ENCODE assay signal across 17 cellular contexts in the genomic region with DNA sequence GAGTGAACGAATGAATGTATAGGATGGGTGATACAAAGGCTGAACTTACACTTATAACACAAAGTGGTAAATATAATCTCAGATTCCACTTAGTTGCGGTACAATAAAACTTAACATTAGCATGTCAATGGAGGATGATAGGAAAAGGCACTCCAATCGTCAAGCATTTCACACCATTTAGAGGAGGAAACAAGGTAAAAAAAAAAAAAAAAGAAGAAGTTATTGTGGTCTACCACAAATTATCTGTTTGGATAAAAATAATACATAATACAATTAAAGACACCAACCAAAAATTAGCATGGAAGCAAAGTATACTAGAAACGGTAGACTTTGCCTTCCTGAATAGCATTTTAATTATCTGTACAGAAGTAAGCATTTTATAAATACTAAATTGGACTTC.
DNase-seq lines count a peak whose midpoint lies in the region; ATAC-seq and TF ChIP-seq lines count a peak whose summit lies in the region.
"Had no signal": no experiment of that assay in that cellular context is flagged by ENCODE, and none has a peak within 500 bp of the region (broad histone marks: within the 10 kb centered on the region; RNA-seq: fewer than 3 reads in every experiment).

No MANE protein-coding gene starts in this region.

- H2BK12ac ChIP-seq in trophoblast cell (ENCODE audit: low read length) = no peak overlapping the region

- no peaks in the 10 kb centered on the region for H3K27me3 Mint-ChIP-seq in stimulated activated memory B cell treated with anti-CD40 and anti-IgM and Interleukin-4, amounts not matched to agents 10 μg/mL and 1 μg/mL and 100 μg/mL, for 72 hours
- H3K27me3 Mint-ChIP-seq in CD14-positive monocyte (ENCODE audit: low read depth in 3 of 3) = peaks cover 0 to 2% (median 0%) of the 10 kb centered on the region in 3 donors
- H3K27me3 Mint-ChIP-seq: CD4-positive, alpha-beta memory T cell had no signal

- H3K4me3 Mint-ChIP-seq in stimulated activated memory B cell treated with anti-CD40 and anti-IgM and Interleukin-4, amounts not matched to agents 10 μg/mL and 1 μg/mL and 100 μg/mL, for 72 hours = peak overlapping the region; percentile 3
- H3K4me3 Mint-ChIP-seq in CD14-positive monocyte = no peak overlapping the region

- no peak overlapping the region for H2BK5ac ChIP-seq in trophoblast cell (ENCODE audit: low read depth, low read length, poor library complexity)

- H3K9me3 ChIP-seq in BLaER1 treated with 17β-estradiol and CSF1 and Interleukin-3, amounts not matched to agents 10 nM and 100 nM (replicated peaks in 1 of 11) = no peaks in the 10 kb centered on the region
- H3K9me3 ChIP-seq in OCI-LY7 (ENCODE audit: low read length) = no peaks in the 10 kb centered on the region
- no peaks in the 10 kb centered on the region for H3K9me3 ChIP-seq in trophoblast cell (ENCODE audit: insufficient read depth, low read depth, low read length)

- H4K12ac ChIP-seq in trophoblast cell (ENCODE audit: low read depth, low read length) = no peak overlapping the region

- H2AFZ ChIP-seq in OCI-LY7 (ENCODE audit: low read length) = no peak overlapping the region; the same call in 1 of the 2 replicates
- H2AFZ ChIP-seq in trophoblast cell (ENCODE audit: insufficient read depth, low read length, poor library complexity) = no peak overlapping the region
- H2AFZ ChIP-seq: PC-9 had no signal

- H3K14ac ChIP-seq in trophoblast cell (ENCODE audit: low read length) = no peak overlapping the region

- H2AK5ac ChIP-seq in trophoblast cell (ENCODE audit: low read length) = no peak overlapping the region

- H3K27me3 ChIP-seq in BLaER1 treated with 17β-estradiol and CSF1 and Interleukin-3, amounts not matched to agents 10 nM and 100 nM = 0 out of 22 replicates have a peak, but pooled peaks cover 0 to 8% (median 0%) of the 10 kb centered on the region in 11 experiments
- no peaks in the 10 kb centered on the region for H3K27me3 ChIP-seq in trophoblast cell (ENCODE audit: insufficient read depth, low read length)

- TF ChIP-seq CTCF in OCI-LY7 (conservative IDR thresholded peaks at IDR 0.05; ENCODE audit: low read length) (no peak), CD14-positive monocyte (IDR thresholded peaks at IDR 0.05) (no peak)

- BruUV-seq in OCI-LY7 (replicated peaks; lab: Mats Ljungman, UMichigan) = no TSS peak

- H4K91ac ChIP-seq in trophoblast cell (ENCODE audit: low read depth, low read length) = no peak overlapping the region

- H3K27ac ChIP-seq in BLaER1 treated with 17β-estradiol and CSF1 and Interleukin-3, amounts not matched to agents 10 nM and 100 nM = peak overlapping the region in 1 of 11 experiments; percentile 26; a peak in 2 of 22 replicates
- no peak overlapping the region for H3K27ac ChIP-seq in OCI-LY7 (ENCODE audit: low read depth, low read length, poor library complexity, severe bottlenecking)
- H3K27ac ChIP-seq in trophoblast cell (ENCODE audit: low read depth, low read length) = no peak overlapping the region
- H3K27ac ChIP-seq: PC-9, RWPE1 had no signal

- H3K9me2 ChIP-seq in OCI-LY7 (ENCODE audit: insufficient read depth, low read length) = no peaks in the 10 kb centered on the region

- H2BK120ac ChIP-seq in trophoblast cell (ENCODE audit: insufficient read depth, low read length, poor library complexity) = no peak overlapping the region

- H3K4me1 Mint-ChIP-seq in stimulated activated memory B cell treated with anti-CD40 and anti-IgM and Interleukin-4, amounts not matched to agents 10 μg/mL and 1 μg/mL and 100 μg/mL, for 72 hours = peaks cover 56% of the 10 kb centered on the region
- peaks cover 31% of the 10 kb centered on the region for H3K4me1 Mint-ChIP-seq in CD14-positive monocyte

- no peak for DNase-seq in OCI-LY7 (ENCODE audit: low spot score)
- no peak for DNase-seq in MV-4-11 (lab: John Stamatoyannopoulos, UW)
- DNase-seq in CD14-positive monocyte (ENCODE audit: low spot score) = no peak
- DNase-seq in trophoblast cell = no peak
- DNase-seq: CD4-positive, alpha-beta memory T cell; DMS53; IMR-90; NCI-H1105 treated with DMSO at 0.1 percent for 48 hours; NCI-H1694; NCI-H2081 treated with DMSO at 0.1 percent for 48 hours; NCI-H774; PC-9; T-helper 1 cell had no signal

- H3K36me3 ChIP-seq in BLaER1 treated with 17β-estradiol and CSF1 and Interleukin-3, amounts not matched to agents 10 nM and 100 nM = no peaks in the 10 kb centered on the region
- H3K36me3 ChIP-seq in OCI-LY7 (ENCODE audit: insufficient read depth, low read length) (no peaks in the 10 kb centered on the region), trophoblast cell (ENCODE audit: control insufficient read depth in 1 of 2, insufficient read depth in 2 of 2, low read length in 2 of 2) (no peaks in the 10 kb centered on the region)

- peaks cover 0 to 90% (median 9%) of the 10 kb centered on the region in 11 experiments; a peak in 11 of 22 replicates for H4K20me1 ChIP-seq in BLaER1 treated with 17β-estradiol and CSF1 and Interleukin-3, amounts not matched to agents 10 nM and 100 nM
- no peaks in the 10 kb centered on the region for H4K20me1 ChIP-seq in OCI-LY7 (ENCODE audit: insufficient read depth, low read length)

- H3K23ac ChIP-seq in trophoblast cell (ENCODE audit: low read length) = no peak overlapping the region

- H3K4ac ChIP-seq in trophoblast cell (ENCODE audit: low read depth, low read length) = no peak overlapping the region

- intact Hi-C loops in OCI-LY7 (cut with micrococcal nuclease; ENCODE audit: unreplicated experiment) = no loop called here
- intact Hi-C loops in CD14-positive monocyte (cut with micrococcal nuclease) = no loop called here

- H3K27ac Mint-ChIP-seq in stimulated activated memory B cell treated with anti-CD40 and anti-IgM and Interleukin-4, amounts not matched to agents 10 μg/mL and 1 μg/mL and 100 μg/mL, for 72 hours = peak overlapping the region; percentile 39
- H3K27ac Mint-ChIP-seq in CD14-positive monocyte = no peak overlapping the region

- H3K9ac ChIP-seq in BLaER1 treated with 17β-estradiol and CSF1 and Interleukin-3, amounts not matched to agents 10 nM and 100 nM = no peak overlapping the region
- H3K9ac ChIP-seq in trophoblast cell (ENCODE audit: low read length) = no peak overlapping the region

- CTCF ChIA-PET in OCI-LY7 (lab: Charles Lee; ENCODE audit: unreplicated experiment) = no interaction called here

- no CpG with 5 or more reads among the region's 4 CpGs for WGBS in trophoblast cell (ENCODE audit: extremely low coverage, insufficient coverage, insufficient read length)

- no peak overlapping the region for H3K18ac ChIP-seq in trophoblast cell (ENCODE audit: low read length)

- peak overlapping the region; percentile 61 to 75 (median 74); a peak in 21 of 22 replicates for H3K4me2 ChIP-seq in BLaER1 treated with 17β-estradiol and CSF1 and Interleukin-3, amounts not matched to agents 10 nM and 100 nM
- H3K4me2 ChIP-seq in OCI-LY7 (ENCODE audit: low read length) = peak overlapping the region; percentile 40; the same call in 1 of the 2 replicates
- H3K4me2 ChIP-seq in trophoblast cell (ENCODE audit: low read length) = no peak overlapping the region
- H3K4me2 ChIP-seq: PC-9 had no signal

- H3K9me3 Mint-ChIP-seq in stimulated activated memory B cell treated with anti-CD40 and anti-IgM and Interleukin-4, amounts not matched to agents 10 μg/mL and 1 μg/mL and 100 μg/mL, for 72 hours = no peaks in the 10 kb centered on the region
- peaks cover 0 to 3% (median 0%) of the 10 kb centered on the region in 7 donors for H3K9me3 Mint-ChIP-seq in CD14-positive monocyte

- peaks cover 25 to 44% (median 38%) of the 10 kb centered on the region in 10 experiments for H3K4me1 ChIP-seq in BLaER1 treated with 17β-estradiol and CSF1 and Interleukin-3, amounts not matched to agents 10 nM and 100 nM
- peaks cover 27% of the 10 kb centered on the region for H3K4me1 ChIP-seq in OCI-LY7 (ENCODE audit: insufficient read depth, low read length, poor library complexity, severe bottlenecking)
- H3K4me1 ChIP-seq in trophoblast cell (ENCODE audit: control insufficient read depth in 1 of 2, insufficient read depth in 2 of 2, low read length in 2 of 2) = no peaks in the 10 kb centered on the region

- no peaks in the 10 kb centered on the region for H3K79me2 ChIP-seq in OCI-LY7 (ENCODE audit: insufficient read depth, low read depth, low read length)
- no peaks in the 10 kb centered on the region for H3K79me2 ChIP-seq in trophoblast cell (ENCODE audit: control insufficient read depth, insufficient read depth, low read length, poor library complexity)

- peak overlapping the region in 1 of 10 experiments; percentile 18; a peak in 1 of 20 replicates for H3K4me3 ChIP-seq in BLaER1 treated with 17β-estradiol and CSF1 and Interleukin-3, amounts not matched to agents 10 nM and 100 nM
- H3K4me3 ChIP-seq in OCI-LY7 (ENCODE audit: low read depth, low read length, poor library complexity, severe bottlenecking) (no peak overlapping the region), trophoblast cell (ENCODE audit: low read depth, low read length) (no peak overlapping the region)
- H3K4me3 ChIP-seq: PC-9 had no signal

- POLR2A ChIA-PET in OCI-LY7 (lab: Charles Lee) = interaction anchor here (1.2 kb wide), 1 partner anchor 96 kb away, joined by 3 read pairs; no protein-coding TSS in a partner anchor

- ATAC-seq in GM19463 (IDR thresholded peaks at IDR 0.05; ENCODE audit: unreplicated experiment) = peak; percentile 2
- no peak for ATAC-seq in stimulated activated memory B cell treated with anti-CD40 and anti-IgM and Interleukin-4, amounts not matched to agents 10 μg/mL and 1 μg/mL and 100 μg/mL, for 72 hours

- H4K8ac ChIP-seq in trophoblast cell (ENCODE audit: low read depth, low read length) = no peak overlapping the region

- peaks cover 5% of the 10 kb centered on the region for H3K36me3 Mint-ChIP-seq in stimulated activated memory B cell treated with anti-CD40 and anti-IgM and Interleukin-4, amounts not matched to agents 10 μg/mL and 1 μg/mL and 100 μg/mL, for 72 hours
- H3K36me3 Mint-ChIP-seq in CD14-positive monocyte = peaks cover 0 to 2% of the 10 kb centered on the region in 2 donors

- no peaks in the 10 kb centered on the region for H3K79me1 ChIP-seq in trophoblast cell (ENCODE audit: low read length)
